Comparison of ENCODE assay signal across 1 cellular context in the genomic region with DNA sequence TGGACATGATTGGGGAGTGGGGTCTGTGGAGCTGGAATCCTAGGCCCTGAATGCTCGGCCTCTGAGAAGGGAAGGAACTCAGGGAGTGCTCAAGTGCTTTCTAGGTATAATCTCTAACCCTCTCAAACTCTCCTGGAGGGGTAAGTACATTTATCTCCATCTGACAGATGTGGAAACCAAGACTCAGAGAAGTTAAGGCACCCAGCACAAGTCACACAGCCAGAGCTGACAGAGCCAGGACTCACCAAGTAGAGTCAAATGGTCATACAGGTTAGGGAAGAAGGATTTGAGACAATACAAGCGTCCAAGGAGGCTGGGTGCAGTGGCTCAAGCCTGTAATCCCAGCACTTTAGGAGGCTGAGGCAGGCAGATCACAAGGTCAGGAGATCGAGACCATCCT.
TF ChIP-seq lines count a peak whose summit lies in the region.

No MANE protein-coding gene starts in this region.

TF ChIP-seq in HepG2, 621 proteins besides CTCF, POLR2A, EP300 and RAD21:
- no peak for TF ChIP-seq HOXA7 (CRISPR knock-in tag; IDR thresholded peaks at IDR 0.05)
- TF ChIP-seq ZNF780A (CRISPR knock-in tag; IDR thresholded peaks at IDR 0.05): no peak
- peak; percentile 43; the same call in 1 of the 2 replicates for TF ChIP-seq ZNF768 (CRISPR knock-in tag; IDR thresholded peaks at IDR 0.05)
- TF ChIP-seq, protein P1, sequence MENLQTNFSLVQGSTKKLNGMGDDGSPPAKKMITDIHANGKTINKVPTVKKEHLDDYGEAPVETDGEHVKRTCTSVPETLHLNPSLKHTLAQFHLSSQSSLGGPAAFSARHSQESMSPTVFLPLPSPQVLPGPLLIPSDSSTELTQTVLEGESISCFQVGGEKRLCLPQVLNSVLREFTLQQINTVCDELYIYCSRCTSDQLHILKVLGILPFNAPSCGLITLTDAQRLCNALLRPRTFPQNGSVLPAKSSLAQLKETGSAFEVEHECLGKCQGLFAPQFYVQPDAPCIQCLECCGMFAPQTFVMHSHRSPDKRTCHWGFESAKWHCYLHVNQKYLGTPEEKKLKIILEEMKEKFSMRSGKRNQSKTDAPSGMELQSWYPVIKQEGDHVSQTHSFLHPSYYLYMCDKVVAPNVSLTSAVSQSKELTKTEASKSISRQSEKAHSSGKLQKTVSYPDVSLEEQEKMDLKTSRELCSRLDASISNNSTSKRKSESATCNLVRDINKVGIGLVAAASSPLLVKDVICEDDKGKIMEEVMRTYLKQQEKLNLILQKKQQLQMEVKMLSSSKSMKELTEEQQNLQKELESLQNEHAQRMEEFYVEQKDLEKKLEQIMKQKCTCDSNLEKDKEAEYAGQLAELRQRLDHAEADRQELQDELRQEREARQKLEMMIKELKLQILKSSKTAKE (CRISPR knock-in tag; IDR thresholded peaks at IDR 0.05; ENCODE audit: borderline replicate concordance): no peak
- no peak for TF ChIP-seq ZNF83 (CRISPR knock-in tag; IDR thresholded peaks at IDR 0.05; ENCODE audit: borderline replicate concordance)
